Comparison of ENCODE assay signal across 1 cellular context in the genomic region with DNA sequence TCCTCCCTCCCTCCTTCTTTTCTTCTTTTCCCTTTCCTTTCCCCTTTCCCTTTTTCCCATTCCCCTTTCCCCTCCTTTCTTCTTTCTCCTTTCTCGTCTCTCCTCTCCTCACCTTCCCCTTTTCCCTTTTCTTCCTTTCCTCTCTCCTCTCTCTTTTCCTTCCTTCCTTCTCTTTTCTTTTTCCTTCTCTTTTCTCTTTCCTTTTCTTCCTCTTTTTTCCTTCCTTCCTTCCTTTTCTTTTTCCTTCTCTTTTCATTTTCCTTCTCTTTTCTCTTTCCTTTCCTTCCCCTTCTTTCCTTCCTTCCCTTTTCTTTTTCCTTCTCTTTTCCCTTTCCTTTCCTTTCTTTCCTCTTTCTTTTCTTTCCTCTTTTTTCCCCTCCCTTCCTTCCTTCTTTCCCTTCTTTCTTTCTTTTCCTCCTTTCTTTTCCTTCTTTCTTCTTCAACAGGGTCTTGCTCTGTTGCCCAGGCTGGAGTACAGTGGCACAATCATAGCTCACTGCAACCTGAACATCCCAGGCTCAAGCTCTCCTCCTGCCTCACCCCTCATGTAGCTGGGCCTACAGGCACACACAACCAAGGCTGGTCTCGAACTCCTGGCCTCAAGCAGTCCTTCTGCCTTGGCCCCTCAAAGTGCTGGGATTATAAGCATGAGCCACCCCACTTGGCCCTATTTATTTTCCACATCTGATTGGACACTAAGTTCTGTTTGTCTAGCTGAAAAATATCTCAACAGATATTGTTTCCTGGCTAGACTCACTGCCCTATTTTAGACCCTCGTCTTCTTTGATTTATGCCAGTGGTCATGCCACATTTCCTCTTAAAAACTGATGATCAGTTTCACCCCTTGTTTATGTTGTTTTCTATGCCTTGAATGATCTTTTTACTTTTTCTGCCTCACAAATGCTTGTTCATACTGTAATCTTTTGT.
TF ChIP-seq lines count a peak whose summit lies in the region.

No MANE protein-coding gene starts in this region.

TF ChIP-seq in IMR-90, 13 proteins besides CTCF, POLR2A, EP300 and RAD21 (continued from another document):
- TF ChIP-seq MXI1 (IDR thresholded peaks at IDR 0.05; ENCODE audit: borderline replicate concordance, low read depth, low read length) (no peak), MAFK (IDR thresholded peaks at IDR 0.05; ENCODE audit: low read depth, low read length) (no peak), BHLHE40 (IDR thresholded peaks at IDR 0.05; ENCODE audit: low read depth, low read length) (no peak), MAZ (IDR thresholded peaks at IDR 0.05; ENCODE audit: borderline replicate concordance, low read depth, low read length) (no peak), FOS (IDR thresholded peaks at IDR 0.05; ENCODE audit: low read depth, low read length) (no peak)
